ENCODE assay signal across 8 cellular contexts in the genomic region with DNA sequence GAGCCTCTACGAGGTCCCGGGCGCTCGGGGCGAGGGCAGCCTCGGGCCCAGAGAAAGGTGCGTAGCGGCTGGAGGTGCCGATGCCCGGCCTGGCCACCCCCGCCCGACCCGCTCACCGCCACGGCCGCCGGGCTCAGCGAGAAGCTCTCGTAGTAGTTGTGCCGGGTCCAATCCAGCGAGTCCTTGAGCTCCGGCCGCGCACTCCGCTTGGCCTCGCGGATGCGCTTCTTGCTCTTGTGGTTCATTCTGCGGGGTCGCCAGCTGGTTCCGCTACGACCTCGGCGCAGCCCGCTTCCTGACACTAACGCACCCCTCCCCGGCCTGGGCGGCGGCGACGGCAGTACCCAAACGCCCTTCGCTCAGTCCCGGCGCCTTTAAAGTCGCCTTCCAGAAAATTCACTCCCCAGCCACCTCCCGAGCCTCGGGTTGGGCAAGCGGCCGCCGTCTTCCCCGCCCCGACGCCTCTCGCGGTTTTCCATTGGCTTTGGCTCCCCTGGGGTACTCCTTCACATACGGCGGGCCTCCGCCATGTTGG. TPM values are rescaled to one million over a fixed set of nuclear protein-coding genes. Genes with fewer than 3 reads are reported as not detected.
DNase-seq lines count a peak whose midpoint lies in the region; ATAC-seq and TF ChIP-seq lines count a peak whose summit lies in the region.

Gene JMJD6 (minus strand): TSS at position 376 of the 535 bp plus-strand sequence. CDS start 131 bp downstream, at position 245.

- intact Hi-C loops in activated T-helper 1 cell treated with anti-CD3 and anti-CD28 coated beads, Interleukin-12 subunit alpha, Interleukin-12 subunit beta, Interleukin-2, Interleukin-4 antibody, amounts not matched to agents 30 ng/mL and 10 ng/mL and 1 ng/mL, durations not matched to agents 14 hours and 24 hours and 36 hours (cut with micrococcal nuclease), result loop anchor here (1.0 to 5.0 kb wide), 8 partner anchors 11 to 1406 kb away; partner anchors contain the start of genes ACOX1, SEC14L1, SRSF2 and TEN1
- intact Hi-C loops in natural killer cell (cut with micrococcal nuclease), result loop anchor here (1.0 to 5.0 kb wide), 2 partner anchors 10 to 944 kb away; partner anchors contain the start of gene UNK

- TF ChIP-seq CTCF in fibroblast of pulmonary artery (IDR thresholded peaks at IDR 0.05; ENCODE audit: low read length, missing control alignments), result no peak
- TF ChIP-seq CTCF in natural killer cell (IDR thresholded peaks at IDR 0.05), result no peak

- peaks cover 42% of the 10 kb centered on the region for H3K4me1 Mint-ChIP-seq in activated T-helper 1 cell treated with anti-CD3 and anti-CD28 coated beads, Interleukin-12 subunit alpha, Interleukin-12 subunit beta, Interleukin-2, Interleukin-4 antibody, amounts not matched to agents 30 ng/mL and 10 ng/mL and 1 ng/mL, durations not matched to agents 14 hours and 24 hours and 36 hours (ENCODE audit: low read depth)
- H3K4me1 Mint-ChIP-seq in natural killer cell, result peaks cover 29 to 33% of the 10 kb centered on the region in 2 donors

- H3K9me3 ChIP-seq in HUES6 (ENCODE audit: control insufficient read depth, insufficient read depth, low read depth, low read length), result no peaks in the 10 kb centered on the region

- H3K9me3 Mint-ChIP-seq in activated T-helper 1 cell treated with anti-CD3 and anti-CD28 coated beads, Interleukin-12 subunit alpha, Interleukin-12 subunit beta, Interleukin-2, Interleukin-4 antibody, amounts not matched to agents 30 ng/mL and 10 ng/mL and 1 ng/mL, durations not matched to agents 14 hours and 24 hours and 36 hours, result no peaks in the 10 kb centered on the region
- no peaks in the 10 kb centered on the region for H3K9me3 Mint-ChIP-seq in natural killer cell

- H3K36me3 Mint-ChIP-seq in activated T-helper 1 cell treated with anti-CD3 and anti-CD28 coated beads, Interleukin-12 subunit alpha, Interleukin-12 subunit beta, Interleukin-2, Interleukin-4 antibody, amounts not matched to agents 30 ng/mL and 10 ng/mL and 1 ng/mL, durations not matched to agents 14 hours and 24 hours and 36 hours (ENCODE audit: low read depth), result peaks cover 35% of the 10 kb centered on the region
- H3K36me3 Mint-ChIP-seq in natural killer cell, result peaks cover 8% of the 10 kb centered on the region

- H3K27me3 ChIP-seq in HUES6 (ENCODE audit: control insufficient read depth, insufficient read depth, low read length), result no peaks in the 10 kb centered on the region

- ATAC-seq in GM21515 (IDR thresholded peaks at IDR 0.05; ENCODE audit: unreplicated experiment), result peak; percentile 65
- ATAC-seq in natural killer cell, result peak in 1 of 3 donors; percentile 71

- peak within 1 kb of the TSS; percentile 90 for H3K9ac ChIP-seq in HUES6 (ENCODE audit: low read length)

- H3K27ac ChIP-seq in HUES6 (ENCODE audit: low read depth, low read length), result peak within 1 kb of the TSS; percentile 99

- peaks cover 11% of the 10 kb centered on the region for H3K4me1 ChIP-seq in HUES6 (ENCODE audit: control insufficient read depth, insufficient read depth, low read length)

- DNase-seq in DMS79 treated with DMSO at 0.1 percent for 48 hours (lab: John Stamatoyannopoulos, UW) (peak; percentile 88), NOMO-1 treated with dmso at 0.1 percent for 144 hours (lab: John Stamatoyannopoulos, UW; ENCODE audit: unreplicated experiment) (peak; percentile 97), fibroblast of pulmonary artery (ENCODE audit: low read depth) (peak; percentile 97), natural killer cell (no peak), stromal cell of bone marrow (ENCODE audit: low read depth) (peak; percentile 94)
- DNase-seq in activated T-helper 1 cell treated with anti-CD3 and anti-CD28 coated beads, Interleukin-12 subunit alpha, Interleukin-12 subunit beta, Interleukin-2, Interleukin-4 antibody, amounts not matched to agents 30 ng/mL and 10 ng/mL and 1 ng/mL, durations not matched to agents 14 hours and 24 hours and 36 hours (ENCODE audit: low spot score), result peak; percentile 95

- no peaks in the 10 kb centered on the region for H3K27me3 Mint-ChIP-seq in activated T-helper 1 cell treated with anti-CD3 and anti-CD28 coated beads, Interleukin-12 subunit alpha, Interleukin-12 subunit beta, Interleukin-2, Interleukin-4 antibody, amounts not matched to agents 30 ng/mL and 10 ng/mL and 1 ng/mL, durations not matched to agents 14 hours and 24 hours and 36 hours (ENCODE audit: insufficient read depth)
- H3K27me3 Mint-ChIP-seq in natural killer cell (ENCODE audit: low read depth in 2 of 2), result no peaks in the 10 kb centered on the region

- H3K27ac Mint-ChIP-seq in activated T-helper 1 cell treated with anti-CD3 and anti-CD28 coated beads, Interleukin-12 subunit alpha, Interleukin-12 subunit beta, Interleukin-2, Interleukin-4 antibody, amounts not matched to agents 30 ng/mL and 10 ng/mL and 1 ng/mL, durations not matched to agents 14 hours and 24 hours and 36 hours, result peak within 1 kb of the TSS; percentile 96
- peak within 1 kb of the TSS; percentile 94 to 100 for H3K27ac Mint-ChIP-seq in natural killer cell

- H3K4me3 Mint-ChIP-seq in activated T-helper 1 cell treated with anti-CD3 and anti-CD28 coated beads, Interleukin-12 subunit alpha, Interleukin-12 subunit beta, Interleukin-2, Interleukin-4 antibody, amounts not matched to agents 30 ng/mL and 10 ng/mL and 1 ng/mL, durations not matched to agents 14 hours and 24 hours and 36 hours, result peak within 1 kb of the TSS; percentile 95
- peak within 1 kb of the TSS; percentile 98 for H3K4me3 Mint-ChIP-seq in natural killer cell

- peak within 1 kb of the TSS; percentile 96 for H3K4me3 ChIP-seq in HUES6 (ENCODE audit: low read depth, low read length)
- H3K4me3 ChIP-seq in fibroblast of pulmonary artery (replicated peaks; ENCODE audit: low read depth, low read length), result peak within 1 kb of the TSS; percentile 86

- H3K36me3 ChIP-seq in HUES6 (ENCODE audit: control insufficient read depth, insufficient read depth, low read length), result peaks cover 43% of the 10 kb centered on the region

RNA-seq across cellular contexts. Expression of gene JMJD6, which starts in this region (rescaled TPM):
- 80.5 TPM in 2 replicates for total RNA-seq in activated T-helper 1 cell treated with anti-CD3 and anti-CD28 coated beads, Interleukin-12 subunit alpha, Interleukin-12 subunit beta, Interleukin-2, Interleukin-4 antibody, amounts not matched to agents 30 ng/mL and 10 ng/mL and 1 ng/mL, durations not matched to agents 14 hours and 24 hours and 36 hours
- total RNA-seq in natural killer cell, result 100 to 1,000 TPM; 169 to 257 (median 195) TPM
